In the genomic region with DNA sequence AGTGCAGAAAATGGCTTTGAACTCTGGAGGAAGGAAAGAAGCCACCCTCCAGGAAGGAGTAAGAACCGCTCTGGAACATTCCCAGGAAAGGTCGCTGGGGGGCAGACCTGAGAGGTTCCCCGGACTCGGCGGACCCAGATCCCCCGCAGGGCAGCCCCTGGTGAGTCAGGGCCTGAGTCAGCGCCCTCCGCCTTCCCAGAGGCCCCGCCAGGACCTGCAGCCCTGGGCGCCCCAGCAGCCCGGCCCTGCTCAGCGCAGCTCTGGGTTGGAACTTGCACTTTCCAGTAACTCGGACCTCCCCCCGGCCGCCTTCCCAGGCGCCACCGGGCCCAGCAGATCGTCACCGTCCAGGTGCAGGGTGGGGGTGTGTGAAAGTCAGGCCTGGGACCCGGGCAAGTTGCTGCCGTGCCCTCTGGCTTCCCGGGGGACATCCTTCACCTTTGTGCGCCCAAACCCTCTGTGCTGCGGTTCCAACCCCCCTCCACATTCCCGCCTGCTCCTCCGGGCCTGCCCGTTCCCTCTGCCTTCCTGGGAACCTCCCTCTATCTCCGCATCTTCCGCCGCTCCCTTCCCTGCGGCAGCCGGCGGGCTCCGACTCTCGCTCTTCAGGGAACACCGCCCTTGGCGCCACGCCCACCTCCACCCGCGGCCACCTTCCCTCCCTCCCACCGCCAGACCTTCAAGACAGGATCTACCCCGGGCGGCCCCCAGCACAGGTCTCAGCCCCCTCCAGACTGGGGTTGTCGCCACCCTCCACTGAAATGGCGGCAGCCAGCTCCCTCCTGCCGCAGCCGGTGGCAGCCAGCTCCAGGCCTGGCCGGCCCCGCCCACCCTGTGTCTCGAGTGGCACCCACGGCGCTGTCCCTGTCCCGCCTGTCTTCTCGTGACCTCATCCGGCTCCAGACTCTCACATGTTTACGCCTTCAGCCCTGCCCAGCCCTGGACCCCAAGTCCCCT, we compare ENCODE assay signal across 8 cellular contexts. TPM values are rescaled to one million over a fixed set of nuclear protein-coding genes. Genes with fewer than 3 reads are reported as not detected.
DNase-seq lines count a peak whose midpoint lies in the region; ATAC-seq, FAIRE-seq and TF ChIP-seq lines count a peak whose summit lies in the region.

No MANE protein-coding gene starts in this region.

- peak overlapping the region; percentile 89 for H3K27ac Mint-ChIP-seq in central memory CD8-positive, alpha-beta T cell (ENCODE audit: low read depth)

- H3K36me3 ChIP-seq in kidney (ENCODE audit: control insufficient read depth in 1 of 2, insufficient read depth in 2 of 2, low read length in 2 of 2), result no peaks in the 10 kb centered on the region

- peak overlapping the region; percentile 97 for H3K27ac ChIP-seq in kidney (ENCODE audit: low read depth in 2 of 2, low read length in 2 of 2)

- H3K4me3 ChIP-seq in kidney (ENCODE audit: low read length in 2 of 2), result peak overlapping the region; percentile 75 to 77

- peaks cover 16 to 23% of the 10 kb centered on the region in 2 donors for H3K4me1 ChIP-seq in kidney (ENCODE audit: control insufficient read depth in 1 of 2, insufficient read depth in 1 of 2, low read depth in 1 of 2, low read length in 2 of 2)

- peaks cover 4% of the 10 kb centered on the region for H3K36me3 Mint-ChIP-seq in central memory CD8-positive, alpha-beta T cell (ENCODE audit: insufficient read depth)

- no peaks in the 10 kb centered on the region for H3K9me3 Mint-ChIP-seq in central memory CD8-positive, alpha-beta T cell

- peaks cover 0 to 8% of the 10 kb centered on the region in 2 donors for H3K9me3 ChIP-seq in kidney (ENCODE audit: control insufficient read depth in 1 of 2, low read length in 2 of 2)

- ATAC-seq in GM18511 (IDR thresholded peaks at IDR 0.05; ENCODE audit: unreplicated experiment) (peak; percentile 88), HG03060 (IDR thresholded peaks at IDR 0.05; ENCODE audit: low read depth, unreplicated experiment) (peak; percentile 43)
- ATAC-seq in activated CD4-positive, CD25-positive, alpha-beta regulatory T cell treated with anti-CD3 and anti-CD28 coated beads, Interleukin-2, amount 50 U/mL, for 24 hours, result peak; percentile 99
- ATAC-seq in central memory CD8-positive, alpha-beta T cell (replicated peaks; ENCODE audit: extremely low read depth, poor library complexity, severe bottlenecking), result peak; percentile 84

- peak; percentile 82 for FAIRE-seq in kidney (lab: Jason Lieb, UNC)

- H3K4me1 Mint-ChIP-seq in central memory CD8-positive, alpha-beta T cell, result peaks cover 6% of the 10 kb centered on the region

- H3K27me3 Mint-ChIP-seq in central memory CD8-positive, alpha-beta T cell, result no peaks in the 10 kb centered on the region

- H3K4me3 Mint-ChIP-seq in central memory CD8-positive, alpha-beta T cell, result peak overlapping the region; percentile 85

- intact Hi-C loops in kidney (cut with DNase I), result no loop called here

- DNase-seq in A172 (ENCODE audit: low spot score), result peak; percentile 86
- peak; percentile 83 for DNase-seq in NCI-H2196 treated with DMSO at 0.1 percent for 48 hours (lab: John Stamatoyannopoulos, UW; ENCODE audit: unreplicated experiment)
- peak; percentile 60 to 65 for DNase-seq in central memory CD8-positive, alpha-beta T cell (ENCODE audit: low spot score in 2 of 2)
- DNase-seq in kidney, result peak; percentile 99
- peak; percentile 88 to 91 (median 89) for DNase-seq in stimulated activated CD4-positive, alpha-beta T cell treated with anti-CD3 and anti-CD28 coated beads, Interleukin-12 subunit alpha, Interleukin-12 subunit beta, amount 100 ng/mL, for 48 hours (ENCODE audit: low read depth in 2 of 3, low spot score in 1 of 3)

- H3K9ac ChIP-seq in kidney (ENCODE audit: low read length in 2 of 2), result peak overlapping the region; percentile 14 to 91

- peak; percentile 40 for TF ChIP-seq CTCF in kidney (IDR thresholded peaks at IDR 0.05; ENCODE audit: borderline replicate concordance, extremely low read depth, insufficient read depth)

RNA-seq across cellular contexts. Expression of gene WNT7B, which starts 36.8 kb away (rescaled TPM):
- 4.5 and 6.3 TPM in 2 replicates for total RNA-seq in A172 (2014; rRNA removed; shearing (Covaris generic))
- 1.6 TPM for total RNA-seq in kidney
- 2.4 TPM for polyA plus RNA-seq in kidney (ENCODE audit: insufficient read depth, low read depth, low replicate concordance)

Comparison
In these comparisons a context has a peak if more than half of its experiments do, and no peak if none do; other contexts are left out.
1. Peak in every context shown above with its lines: DNase-seq, ATAC-seq, H3K4me3 ChIP-seq and H3K27ac ChIP-seq.
2. ATAC-seq: peak in every context shown above with its lines; median percentile 99 in activated CD4-positive, CD25-positive, alpha-beta regulatory T cell treated with anti-CD3 and anti-CD28 coated beads, Interleukin-2, amount 50 U/mL, for 24 hours; 88 in GM18511; 84 in central memory CD8-positive, alpha-beta T cell; 43 in HG03060.